1 cellular context compared by ENCODE assay signal in genomic region chr22:24133187-24133965, GRCh38.
TF ChIP-seq lines count a peak whose summit lies in the region.

No MANE protein-coding gene starts in this region.

TF ChIP-seq in GM23338, 12 proteins besides CTCF, POLR2A, EP300 and RAD21 (continued from another document):
- TF ChIP-seq ZNF462 (CRISPR knock-in tag; IDR thresholded peaks at IDR 0.05) (no peak), NANOG (IDR thresholded peaks at IDR 0.05; ENCODE audit: borderline replicate concordance) (no peak), ZNF114 (CRISPR knock-in tag; IDR thresholded peaks at IDR 0.05) (no peak), JUNB (IDR thresholded peaks at IDR 0.05; ENCODE audit: unreplicated experiment) (no peak), ZNF331 (CRISPR knock-in tag; IDR thresholded peaks at IDR 0.05; ENCODE audit: low read depth) (no peak), ETS1 (IDR thresholded peaks at IDR 0.05) (no peak), POLR2AphosphoS5 (IDR thresholded peaks at IDR 0.05; ENCODE audit: low read depth) (no peak)
